In genomic region chr12:10563966-10564365, GRCh38 we compare ENCODE assay signal across 23 cellular contexts.
"Had no signal": no experiment of that assay in that cellular context is flagged by ENCODE, and none has a peak within 500 bp of the region (broad histone marks: within the 10 kb centered on the region; RNA-seq: fewer than 3 reads in every experiment).

No MANE protein-coding gene starts in this region.

- ATAC-seq: activated CD8-positive, alpha-beta T cell treated with anti-CD3 and anti-CD28 coated beads for 36 hours; activated naive CD4-positive, alpha-beta T cell treated with anti-CD3 and anti-CD28 coated beads, Interleukin-2, amount 50 U/mL, for 72 hours; effector memory CD8-positive, alpha-beta T cell; gastroesophageal sphincter; left cardiac atrium; left ventricle myocardium superior; right cardiac atrium; T-cell had no signal

- H2AFZ ChIP-seq: neural progenitor cell had no signal

- H3K36me3 ChIP-seq: gastroesophageal sphincter, neural progenitor cell, tibial nerve had no signal

- H3K4me1 ChIP-seq: gastroesophageal sphincter, neural progenitor cell, tibial nerve had no signal

- H3K27me3 ChIP-seq: neural progenitor cell had no signal

- H3K4me3 ChIP-seq: gastroesophageal sphincter, neural progenitor cell, tibial nerve had no signal

- H3K9ac ChIP-seq: neural progenitor cell had no signal

- DNase-seq: activated B cell treated with CpG ODN at 0.5 μM for 24 hours; activated CD4-positive, alpha-beta T cell treated with anti-CD3 and anti-CD28 coated beads, Interleukin-2, amount 50 U/mL, for 1 hour; activated CD8-positive, alpha-beta T cell treated with anti-CD3 and anti-CD28 coated beads for 36 hours; activated T-cell treated with anti-CD3 and anti-CD28 coated beads, Interleukin-2, amount 50 U/mL, for 48 hours; amniotic stem cell; caudate nucleus; cortex of kidney; effector memory CD8-positive, alpha-beta T cell; erythroblast; hippocampal formation; left cardiac atrium; left ventricle myocardium superior; mammary epithelial cell; naive B cell; right cardiac atrium; stimulated activated CD4-positive, alpha-beta T cell treated with anti-CD3 and anti-CD28 coated beads, Interleukin-15, amount 100 ng/mL, for 24 hours; stimulated activated CD4-positive, alpha-beta T cell treated with anti-CD3 and anti-CD28 coated beads, Interleukin-2, amount 100 ng/mL, for 24 hours; stimulated activated naive CD4-positive, alpha-beta T cell; T-cell had no signal

- H3K27ac ChIP-seq: gastroesophageal sphincter, neural progenitor cell, tibial nerve had no signal

- H3K4me2 ChIP-seq: neural progenitor cell had no signal

- H3K9me3 ChIP-seq: gastroesophageal sphincter, tibial nerve had no signal
